In genomic region chr3:74861211-74861610, GRCh38 we compare ENCODE assay signal across 1 cellular context.
TF ChIP-seq lines count a peak whose summit lies in the region.

No MANE protein-coding gene starts in this region.

TF ChIP-seq in SK-N-SH treated with all-trans-retinoic acid at 6 μM for 48 hours, 23 proteins besides CTCF, POLR2A, EP300 and RAD21 (continued from another document):
- TF ChIP-seq POU6F1 (CRISPR knock-in tag; IDR thresholded peaks at IDR 0.05; ENCODE audit: borderline replicate concordance, low read depth) = no peak
- no peak for TF ChIP-seq TSHZ2 (CRISPR knock-in tag; IDR thresholded peaks at IDR 0.05)
- no peak for TF ChIP-seq CSRNP3 (CRISPR knock-in tag; IDR thresholded peaks at IDR 0.05)
- no peak for TF ChIP-seq ZC3H10 (CRISPR knock-in tag; IDR thresholded peaks at IDR 0.05)
- TF ChIP-seq BACH2 (CRISPR knock-in tag; IDR thresholded peaks at IDR 0.05; ENCODE audit: borderline replicate concordance) = no peak
- TF ChIP-seq GLIS3 (CRISPR knock-in tag; IDR thresholded peaks at IDR 0.05) = no peak
- TF ChIP-seq ZNF70 (CRISPR knock-in tag; IDR thresholded peaks at IDR 0.05) = no peak
- no peak for TF ChIP-seq ZNF565 (CRISPR knock-in tag; conservative IDR thresholded peaks at IDR 0.05; ENCODE audit: low read depth)
TF ChIP-seq in SK-N-SH treated with all-trans-retinoic acid at 6 μM for 48 hours: peak in this region for 0.
